11 cellular contexts compared by ENCODE assay signal in genomic region chr5:126846344-126846743, GRCh38.
DNase-seq lines count a peak whose midpoint lies in the region; ATAC-seq, FAIRE-seq and TF ChIP-seq lines count a peak whose summit lies in the region.
"Had no signal": no experiment of that assay in that cellular context is flagged by ENCODE, and none has a peak within 500 bp of the region (broad histone marks: within the 10 kb centered on the region; RNA-seq: fewer than 3 reads in every experiment).

No MANE protein-coding gene starts in this region.

- H3K9me3 Mint-ChIP-seq in mesothelial cell of epicardium = no peaks in the 10 kb centered on the region

- H3K4me3 ChIP-seq in AG04449 (ENCODE audit: low read depth, low read length) = no peak overlapping the region
- no peak overlapping the region for H3K4me3 ChIP-seq in bronchial epithelial cell (ENCODE audit: low read depth, low read length)
- no peak overlapping the region for H3K4me3 ChIP-seq in right lobe of liver
- H3K4me3 ChIP-seq: pancreas had no signal

- H3K4me3 Mint-ChIP-seq in mesothelial cell of epicardium = no peak overlapping the region

- H3K4me1 ChIP-seq in right lobe of liver = peaks cover 0 to 22% (median 0%) of the 10 kb centered on the region in 4 donors
- H3K4me1 ChIP-seq: pancreas had no signal

- FAIRE-seq in bronchial epithelial cell (lab: Jason Lieb, UNC) = no peak
- FAIRE-seq: pancreas had no signal

- peaks cover 62% of the 10 kb centered on the region for H3K4me1 Mint-ChIP-seq in mesothelial cell of epicardium

- H3K36me3 Mint-ChIP-seq in mesothelial cell of epicardium = peaks cover 2% of the 10 kb centered on the region

- ATAC-seq in right lobe of liver (no peak), HG03565 (IDR thresholded peaks at IDR 0.05; ENCODE audit: unreplicated experiment) (no peak)

- POLR2A ChIA-PET in AG04449 (lab: Yijun Ruan, JAX) = no interaction called here

- peak overlapping the region; percentile 11 for H3K27ac Mint-ChIP-seq in mesothelial cell of epicardium

- intact Hi-C loops in right lobe of liver (cut with DNase I) = no loop called here

- H3K36me3 ChIP-seq in bronchial epithelial cell (ENCODE audit: control insufficient read depth, insufficient read depth, low read length) (no peaks in the 10 kb centered on the region), right lobe of liver (no peaks in the 10 kb centered on the region)
- H3K36me3 ChIP-seq: pancreas had no signal

- peak; percentile 3 for DNase-seq in AG04449 (ENCODE audit: low read depth, low spot score)
- DNase-seq in GM04504 (ENCODE audit: low read depth) = peak; percentile 12
- DNase-seq in bronchial epithelial cell (ENCODE audit: low read depth) = peak; percentile 13
- DNase-seq in mesothelial cell of epicardium (ENCODE audit: low spot score in 2 of 2, unreplicated experiment in 2 of 2) = no peak
- DNase-seq in stimulated activated CD4-positive, alpha-beta T cell treated with anti-CD3 and anti-CD28 coated beads, Interleukin-4, amount 100 ng/mL, for 4 hours = no peak
- no peak for DNase-seq in dedifferentiated amniotic fluid mesenchymal stem cell (ENCODE audit: extremely low spot score)
- DNase-seq in right lobe of liver = no peak
- DNase-seq: NK-92 treated with Interleukin-12 subunit alpha and Interleukin-12 subunit beta, amount 100 ng/mL, for 24 hours had no signal

- no peaks in the 10 kb centered on the region for H3K27me3 ChIP-seq in bronchial epithelial cell (ENCODE audit: control insufficient read depth, insufficient read depth, low read length)
- no peaks in the 10 kb centered on the region for H3K27me3 ChIP-seq in right lobe of liver
- H3K27me3 ChIP-seq: pancreas had no signal

- H3K27me3 Mint-ChIP-seq in mesothelial cell of epicardium (ENCODE audit: low read depth) = peaks cover 37% of the 10 kb centered on the region
- H3K27me3 Mint-ChIP-seq: activated naive CD8-positive, alpha-beta T cell had no signal

- CTCF ChIA-PET in AG04449 (lab: Yijun Ruan, JAX) = interaction anchor here (1.2 to 1.3 kb wide), 2 partner anchors 9 to 197 kb away, joined by 5 to 6 read pairs; no protein-coding TSS in a partner anchor

- H3K27ac ChIP-seq in right lobe of liver = no peak overlapping the region

- no peak for TF ChIP-seq POLR2A in right lobe of liver (IDR thresholded peaks at IDR 0.05)

- no peaks in the 10 kb centered on the region for H3K9me3 ChIP-seq in right lobe of liver
- H3K9me3 ChIP-seq: pancreas had no signal

- TF ChIP-seq CTCF in AG04449 (IDR thresholded peaks at IDR 0.05; ENCODE audit: insufficient read depth, low read length, missing control alignments) (peak; percentile 5), bronchial epithelial cell (IDR thresholded peaks at IDR 0.05; ENCODE audit: insufficient read depth, low read length, severe bottlenecking) (no peak), mesothelial cell of epicardium (IDR thresholded peaks at IDR 0.05; ENCODE audit: unreplicated experiment) (no peak), right lobe of liver (IDR thresholded peaks at IDR 0.05) (no peak)

Comparison
In these comparisons a context has a peak if more than half of its experiments do, and no peak if none do; other contexts are left out.
1. DNase-seq: peak in AG04449 (single experiment), GM04504 (single experiment) and bronchial epithelial cell (single experiment); none in mesothelial cell of epicardium (0 of 2), stimulated activated CD4-positive, alpha-beta T cell treated with anti-CD3 and anti-CD28 coated beads, Interleukin-4, amount 100 ng/mL, for 4 hours (0 of 2), dedifferentiated amniotic fluid mesenchymal stem cell (single experiment) and right lobe of liver (0 of 3).